In genomic region chr4:94763005-94763404, GRCh38 we compare ENCODE assay signal across 23 cellular contexts. TPM values are rescaled to one million over a fixed set of nuclear protein-coding genes. Genes with fewer than 3 reads are reported as not detected.
DNase-seq lines count a peak whose midpoint lies in the region; ATAC-seq, FAIRE-seq and TF ChIP-seq lines count a peak whose summit lies in the region.
"Had no signal": no experiment of that assay in that cellular context is flagged by ENCODE, and none has a peak within 500 bp of the region (broad histone marks: within the 10 kb centered on the region; RNA-seq: fewer than 3 reads in every experiment).

No MANE protein-coding gene starts in this region.

- no peaks in the 10 kb centered on the region for H3K9me3 ChIP-seq in A549
- no peaks in the 10 kb centered on the region for H3K9me3 ChIP-seq in BE2C
- H3K9me3 ChIP-seq in small intestine (ENCODE audit: control insufficient read depth, low read depth): no peaks in the 10 kb centered on the region

- WGBS in A549 (ENCODE audit: missing lambda C conversion rate): 21% methylated on average over 4 of the region's 4 CpGs
- 66 to 75% (median 68%) methylated on average over 4 of the region's 4 CpGs for WGBS in small intestine, 3 donors

- no peak for TF ChIP-seq POLR2A in A549 (IDR thresholded peaks at IDR 0.05; ENCODE audit: low read length)

- ATAC-seq in A549 (peak in 1 of 2 experiments; percentile 6; a peak in 2 of 6 replicates), GM21515 (IDR thresholded peaks at IDR 0.05; ENCODE audit: unreplicated experiment) (no peak)

- H3K4me3 ChIP-seq in A549: peak overlapping the region; percentile 12; the same call in 1 of the 3 replicates
- H3K4me3 ChIP-seq in BE2C (ENCODE audit: low read depth, low read length): peak overlapping the region; percentile 2; the same call in 1 of the 2 replicates
- no peak overlapping the region for H3K4me3 ChIP-seq in small intestine (ENCODE audit: low read depth in 1 of 2, low read length in 2 of 2)
- H3K4me3 ChIP-seq: BLaER1, GM23248 had no signal

- DNase-seq in A549 (ENCODE audit: low read depth in 1 of 2, low spot score in 1 of 2) (peak in 1 of 2 experiments; percentile 30), BE2C (no peak), foreskin melanocyte (peak; percentile 70), GM10248 (ENCODE audit: extremely low spot score) (no peak), small intestine (no peak), iPS-NIHi7 (ENCODE audit: extremely low spot score) (no peak)
- DNase-seq: 8988T; ACHN; AML-193; CD4-positive, alpha-beta memory T cell; DMS53; DND-41; EL; GM23248; HCEC 1CT; HFFc6; IMR-90; KBM-7 had no signal

- no peak for TF ChIP-seq EP300 in A549 (IDR thresholded peaks at IDR 0.05)

- TF ChIP-seq CTCF in A549 (IDR thresholded peaks at IDR 0.05) (no peak), BE2C (IDR thresholded peaks at IDR 0.05; ENCODE audit: low read depth, low read length) (no peak), VCaP (conservative IDR thresholded peaks at IDR 0.05) (no peak), GM10248 (IDR thresholded peaks at IDR 0.05; ENCODE audit: control extremely low read depth, extremely low read depth, low read depth, missing control alignments) (no peak)

- no peak for TF ChIP-seq RAD21 in A549 (conservative IDR thresholded peaks at IDR 0.05 in 1 of 2, IDR thresholded peaks at IDR 0.05 in 1 of 2)

- peaks cover 71% of the 10 kb centered on the region for H3K4me1 ChIP-seq in A549
- peaks cover 53% of the 10 kb centered on the region for H3K4me1 ChIP-seq in BE2C
- no peaks in the 10 kb centered on the region for H3K4me1 ChIP-seq in small intestine (ENCODE audit: control insufficient read depth in 2 of 2, insufficient read depth in 1 of 2, low read depth in 1 of 2, low read length in 1 of 2)

- H3K27me3 ChIP-seq in BE2C (no peaks in the 10 kb centered on the region), small intestine (ENCODE audit: control insufficient read depth in 2 of 2, insufficient read depth in 2 of 2, low read length in 2 of 2) (peaks cover 3 to 9% of the 10 kb centered on the region in 2 donors)
- H3K27me3 ChIP-seq: BLaER1 had no signal

- H3K36me3 ChIP-seq in BE2C: no peaks in the 10 kb centered on the region
- no peaks in the 10 kb centered on the region for H3K36me3 ChIP-seq in small intestine (ENCODE audit: control insufficient read depth in 2 of 2, insufficient read depth in 2 of 2, low read length in 2 of 2)
- H3K36me3 ChIP-seq: BLaER1 had no signal

- POLR2A ChIA-PET in A549 (lab: Yijun Ruan, JAX) (no interaction called here), GM10248 (lab: Yijun Ruan, JAX) (no interaction called here)

- H3K27ac ChIP-seq in A549 (peak overlapping the region; percentile 90 to 99), VCaP (peak overlapping the region; percentile 99), small intestine (ENCODE audit: low read depth in 1 of 2, low read length in 1 of 2) (no peak overlapping the region)
- H3K27ac ChIP-seq: BLaER1, GM23248 had no signal

- H3K4me2 ChIP-seq in A549: peak overlapping the region; percentile 95
- H3K4me2 ChIP-seq: BLaER1 had no signal

- FAIRE-seq in A549 (lab: Jason Lieb, UNC) (no peak), small intestine (lab: Jason Lieb, UNC) (no peak)
- FAIRE-seq: HTR-8/SVneo had no signal

- CTCF ChIA-PET in A549 (lab: Yijun Ruan, JAX) (no interaction called here), GM10248 (lab: Yijun Ruan, JAX) (interaction anchor here (1.6 kb wide), 1 partner anchor 22 kb away, joined by 3 read pairs; no protein-coding TSS in a partner anchor)

TF ChIP-seq in A549, 52 proteins besides CTCF, POLR2A, EP300 and RAD21:
- TF ChIP-seq JUN (IDR thresholded peaks at IDR 0.05) (no peak), E2F6 (IDR thresholded peaks at IDR 0.05; ENCODE audit: borderline replicate concordance, low read depth) (no peak), HOXA7 (CRISPR knock-in tag; IDR thresholded peaks at IDR 0.05) (no peak), FOSL2 (IDR thresholded peaks at IDR 0.05) (no peak), FOSL2 (CRISPR knock-in tag; IDR thresholded peaks at IDR 0.05) (no peak), ZNF302 (CRISPR knock-in tag; IDR thresholded peaks at IDR 0.05) (no peak), MAX (IDR thresholded peaks at IDR 0.05) (no peak), CHD2 (IDR thresholded peaks at IDR 0.05; ENCODE audit: low read length, partially characterized antibody) (no peak), ZC3H11A (IDR thresholded peaks at IDR 0.05) (no peak), ZFP36 (IDR thresholded peaks at IDR 0.05; ENCODE audit: borderline replicate concordance, partially characterized antibody) (no peak), MYC (IDR thresholded peaks at IDR 0.05; ENCODE audit: borderline replicate concordance, low read length) (no peak), USF2 (IDR thresholded peaks at IDR 0.05) (no peak), CHD4 (IDR thresholded peaks at IDR 0.05; ENCODE audit: borderline replicate concordance) (no peak), ZSCAN20 (CRISPR knock-in tag; IDR thresholded peaks at IDR 0.05) (no peak)

RNA-seq across cellular contexts. Expression of gene BMPR1B, which starts 5.2 kb away (rescaled TPM):
- 21.2 and 30.2 TPM in 2 replicates for polyA plus RNA-seq in A549 (2011; rRNA removed)
- 3.3 and 3.5 TPM in 2 replicates for polyA plus RNA-seq in A549 (2012; cell fraction: cytosol; rRNA removed)
- polyA plus RNA-seq in A549 (2012; cell fraction: nucleus; rRNA removed): 2.2 and 3.9 TPM in 2 replicates
- 5.6 to 7.3 TPM (median 6.4 TPM) in 3 replicates for polyA plus RNA-seq in A549 (2017; fragmentation: RNase III; extraction: RNeasy Plus Mini Kit Qiagen cat#74134 plus additional on column Dnase treatment)
- polyA minus RNA-seq in A549 (2011; rRNA and poly(A)+ RNA removed): 30.7 and 37.6 TPM in 2 replicates
- 9.7 TPM for polyA plus RNA-seq in BE2C (2012; ENCODE audit: insufficient read depth, insufficient read length, low read depth)
- polyA plus RNA-seq in small intestine: under 1 TPM in 1 of 3 donors, not detected in 2; 0.07 TPM
- polyA plus RNA-seq: CD14-positive monocyte; CD4-positive, alpha-beta memory T cell had no signal

Comparison
In these comparisons a context has a peak if more than half of its experiments do, and no peak if none do; other contexts are left out.
1. H3K27ac ChIP-seq: peak in A549 (2 of 2) and VCaP (single experiment); none in small intestine (0 of 2).
2. H3K4me3 ChIP-seq: peak in A549 (single experiment) and BE2C (single experiment); none in small intestine (0 of 2).